9 cellular contexts compared by ENCODE assay signal in genomic region chr11:128757886-128758612, GRCh38.
DNase-seq lines count a peak whose midpoint lies in the region; ATAC-seq, FAIRE-seq and TF ChIP-seq lines count a peak whose summit lies in the region.
"Had no signal": no experiment of that assay in that cellular context is flagged by ENCODE, and none has a peak within 500 bp of the region (broad histone marks: within the 10 kb centered on the region; RNA-seq: fewer than 3 reads in every experiment).

No MANE protein-coding gene starts in this region.

- 82% methylated on average over 15 of the region's 15 CpGs; no CpG with 5 or more reads in 1 of the 2 experiments for whole genome bisulfite sequencing in H1 (ENCODE audit: extremely low coverage in 1 of 2, insufficient coverage in 1 of 2, insufficient read length in 1 of 2, insufficient replicate concordance in 2 of 2, low coverage in 1 of 2, low lambda C conversion rate in 2 of 2, missing lambda C conversion rate in 1 of 2), 2 experiments

- H4K8ac ChIP-seq in H1 (ENCODE audit: extremely low read depth, insufficient read depth, low read length): no peak overlapping the region

- no peak overlapping the region for H3K27ac ChIP-seq in H1 (ENCODE audit: low read depth, low read length)

- no peaks in the 10 kb centered on the region for H3K36me3 Mint-ChIP-seq in nephron progenitor cell (ENCODE audit: low read depth)

- H3K14ac ChIP-seq in H1 (ENCODE audit: insufficient read length): no peak overlapping the region

- H4K20me1 ChIP-seq in H1 (replicated peaks in 1 of 2; ENCODE audit: control insufficient read depth in 1 of 2, insufficient read depth in 2 of 2, low read length in 2 of 2): no peaks in the 10 kb centered on the region

- FAIRE-seq in GM12892 (lab: Jason Lieb, UNC) (no peak), H1 (lab: Jason Lieb, UNC) (no peak)
- FAIRE-seq: islet of Langerhans had no signal

- no peaks in the 10 kb centered on the region for H3K79me2 ChIP-seq in H1 (ENCODE audit: control insufficient read depth in 1 of 2, insufficient read depth in 2 of 2, low read length in 2 of 2)

- H3K9ac ChIP-seq in H1 (replicated peaks in 1 of 4; ENCODE audit: extremely low read depth in 1 of 4, low read depth in 3 of 4, low read length in 3 of 4): no peak overlapping the region

- CTCF ChIA-PET in H1 (lab: Charles Lee; ENCODE audit: partially characterized antibody): interaction anchor here (0.6 to 5.7 kb wide), 31 partner anchors 9 to 1705 kb away, joined by 3 to 48 read pairs (median 4); no protein-coding TSS in a partner anchor

- peak; percentile 72 for ATAC-seq in GM21360 (IDR thresholded peaks at IDR 0.05; ENCODE audit: unreplicated experiment)
- ATAC-seq in HG03457 (IDR thresholded peaks at IDR 0.05; ENCODE audit: unreplicated experiment): peak; percentile 70

- H3K56ac ChIP-seq in H1 (replicated peaks; ENCODE audit: insufficient read length, low read depth, low read length): no peak overlapping the region

- H3K4me1 ChIP-seq in H1 (replicated peaks in 1 of 4; ENCODE audit: control insufficient read depth in 3 of 4, insufficient read depth in 4 of 4, low read length in 3 of 4): peaks cover 0 to 3% (median 0%) of the 10 kb centered on the region in 4 experiments; a peak in 1 of 7 replicates

- H3K9me3 Mint-ChIP-seq in nephron progenitor cell: no peaks in the 10 kb centered on the region

- H3K79me1 ChIP-seq in H1 (ENCODE audit: low read depth, low read length): no peaks in the 10 kb centered on the region

- DNase-seq in GM12892 (ENCODE audit: insufficient read length) (peak; percentile 58), H1 (ENCODE audit: low read depth in 1 of 2, low spot score in 2 of 2) (no peak), nephron progenitor cell (no peak), NCI-H2227 treated with DMSO at 0.1 percent for 48 hours (lab: John Stamatoyannopoulos, UW) (no peak), DMS 273 treated with DMSO at 0.1 percent for 48 hours (lab: John Stamatoyannopoulos, UW) (no peak), A172 (ENCODE audit: low spot score) (no peak)

- H2BK12ac ChIP-seq in H1 (ENCODE audit: low read depth, low read length): no peak overlapping the region

- no peak overlapping the region for H4K5ac ChIP-seq in H1 (ENCODE audit: insufficient read length, low read depth, low read length)

- H3K4me1 Mint-ChIP-seq in nephron progenitor cell: peaks cover 38% of the 10 kb centered on the region

- peak overlapping the region; percentile 82; the same call in 1 of the 2 replicates for H2AK5ac ChIP-seq in H1 (ENCODE audit: low read depth, low read length)

- no peak overlapping the region for H3K27ac Mint-ChIP-seq in nephron progenitor cell

- H3K36me3 ChIP-seq in H1 (ENCODE audit: control insufficient read depth in 2 of 4, insufficient read depth in 4 of 4, low read length in 3 of 4): no peaks in the 10 kb centered on the region

- H3K27me3 ChIP-seq in H1 (replicated peaks in 1 of 4; ENCODE audit: control insufficient read depth in 3 of 4, extremely low read depth in 1 of 4, insufficient read depth in 3 of 4, low read length in 3 of 4): no peaks in the 10 kb centered on the region; a peak in 1 of 7 replicates

- TF ChIP-seq CTCF in H1 (IDR thresholded peaks at IDR 0.05; ENCODE audit: control extremely low read depth in 1 of 3, insufficient read depth in 1 of 3, low read depth in 1 of 3, low read length in 3 of 3) (peak in 2 of 3 experiments; percentile 9 to 12; a peak in 2 of 4 replicates), nephron progenitor cell (IDR thresholded peaks at IDR 0.05) (no peak)

- H3K4me2 ChIP-seq in H1 (ENCODE audit: insufficient read depth in 1 of 2, low read depth in 2 of 2, low read length in 2 of 2): no peak overlapping the region

- POLR2A ChIA-PET in H1 (lab: Charles Lee; ENCODE audit: partially characterized antibody): no interaction called here

- peak overlapping the region; percentile 61; the same call in 1 of the 2 replicates for H2BK15ac ChIP-seq in H1 (ENCODE audit: low read length)

- H3K4ac ChIP-seq in H1 (replicated peaks; ENCODE audit: insufficient read length, low read depth, low read length): no peak overlapping the region

- peak; percentile 6 to 42; a peak in 2 of 4 replicates for TF ChIP-seq RAD21 in H1 (IDR thresholded peaks at IDR 0.05 in 1 of 2, conservative IDR thresholded peaks at IDR 0.05 in 1 of 2; ENCODE audit: low read depth in 2 of 2, low read length in 2 of 2)

- TF ChIP-seq POLR2A in GM12892 (IDR thresholded peaks at IDR 0.05; ENCODE audit: low read depth, low read length) (no peak), H1 (IDR thresholded peaks at IDR 0.05; ENCODE audit: control extremely low read depth in 1 of 2, low read depth in 2 of 2, low read length in 2 of 2) (no peak)

- H3K4me3 ChIP-seq in H1 (ENCODE audit: extremely low read depth in 1 of 4, insufficient read depth in 2 of 4, low read depth in 3 of 4, low read length in 4 of 4): no peak overlapping the region

- no peak for TF ChIP-seq EP300 in H1 (IDR thresholded peaks at IDR 0.05; ENCODE audit: borderline replicate concordance in 1 of 2, low read depth in 2 of 2, low read length in 2 of 2)

- H2BK5ac ChIP-seq in H1 (ENCODE audit: low read depth, low read length): no peak overlapping the region

- no peak overlapping the region for H3K18ac ChIP-seq in H1 (ENCODE audit: extremely low read depth, low read length)

- H3K27me3 Mint-ChIP-seq in nephron progenitor cell (ENCODE audit: low read depth, poor library complexity): peaks cover 22% of the 10 kb centered on the region

- H3K9me3 ChIP-seq in H1 (ENCODE audit: insufficient read depth in 2 of 2, low read depth in 1 of 2, low read length in 1 of 2): no peaks in the 10 kb centered on the region

- no peak overlapping the region for H2AFZ ChIP-seq in H1 (ENCODE audit: low read length)

- no peak overlapping the region for H2BK20ac ChIP-seq in H1 (ENCODE audit: low read length)

- no peak overlapping the region for H2BK120ac ChIP-seq in H1 (replicated peaks; ENCODE audit: low read depth, low read length)

- H3K23me2 ChIP-seq in H1 (ENCODE audit: low read depth, low read length): no peaks in the 10 kb centered on the region

- H3K4me3 Mint-ChIP-seq in nephron progenitor cell: no peak overlapping the region

- H3K23ac ChIP-seq in H1 (ENCODE audit: insufficient read length): no peak overlapping the region

- no peak overlapping the region for H4K91ac ChIP-seq in H1 (replicated peaks; ENCODE audit: insufficient read length, low read length)

TF ChIP-seq in H1, 55 proteins besides CTCF, POLR2A, EP300 and RAD21:
- TF ChIP-seq CTBP2 (IDR thresholded peaks at IDR 0.05; ENCODE audit: borderline replicate concordance, insufficient read depth, insufficient read length, low read length): no peak
- no peak for TF ChIP-seq NANOG (IDR thresholded peaks at IDR 0.05; ENCODE audit: insufficient read depth, low read depth, low read length, poor library complexity, severe bottlenecking)
- TF ChIP-seq CBX8 (IDR thresholded peaks at IDR 0.05; ENCODE audit: borderline replicate concordance, low read depth, low read length): no peak
- TF ChIP-seq ASH2L (IDR thresholded peaks at IDR 0.05; ENCODE audit: low read length): no peak
- no peak for TF ChIP-seq ZNF274 (IDR thresholded peaks at IDR 0.05; ENCODE audit: borderline replicate concordance, extremely low read depth, low read length)
- TF ChIP-seq YY1 (IDR thresholded peaks at IDR 0.05; ENCODE audit: low read depth, low read length): no peak
- no peak for TF ChIP-seq SP1 (IDR thresholded peaks at IDR 0.05; ENCODE audit: low read depth, low read length)
- no peak for TF ChIP-seq TAF7 (optimal IDR thresholded peaks at IDR 0.05; ENCODE audit: borderline replicate concordance, low read depth, low read length)
- TF ChIP-seq TAF1 (IDR thresholded peaks at IDR 0.05; ENCODE audit: low read depth, low read length): no peak
- no peak for TF ChIP-seq CREB1 (IDR thresholded peaks at IDR 0.05)
- no peak for TF ChIP-seq RNF2 (IDR thresholded peaks at IDR 0.05; ENCODE audit: borderline replicate concordance, low read depth, low read length, missing control alignments, poor library complexity, severe bottlenecking)
